8 cellular contexts compared by ENCODE assay signal in the genomic region with DNA sequence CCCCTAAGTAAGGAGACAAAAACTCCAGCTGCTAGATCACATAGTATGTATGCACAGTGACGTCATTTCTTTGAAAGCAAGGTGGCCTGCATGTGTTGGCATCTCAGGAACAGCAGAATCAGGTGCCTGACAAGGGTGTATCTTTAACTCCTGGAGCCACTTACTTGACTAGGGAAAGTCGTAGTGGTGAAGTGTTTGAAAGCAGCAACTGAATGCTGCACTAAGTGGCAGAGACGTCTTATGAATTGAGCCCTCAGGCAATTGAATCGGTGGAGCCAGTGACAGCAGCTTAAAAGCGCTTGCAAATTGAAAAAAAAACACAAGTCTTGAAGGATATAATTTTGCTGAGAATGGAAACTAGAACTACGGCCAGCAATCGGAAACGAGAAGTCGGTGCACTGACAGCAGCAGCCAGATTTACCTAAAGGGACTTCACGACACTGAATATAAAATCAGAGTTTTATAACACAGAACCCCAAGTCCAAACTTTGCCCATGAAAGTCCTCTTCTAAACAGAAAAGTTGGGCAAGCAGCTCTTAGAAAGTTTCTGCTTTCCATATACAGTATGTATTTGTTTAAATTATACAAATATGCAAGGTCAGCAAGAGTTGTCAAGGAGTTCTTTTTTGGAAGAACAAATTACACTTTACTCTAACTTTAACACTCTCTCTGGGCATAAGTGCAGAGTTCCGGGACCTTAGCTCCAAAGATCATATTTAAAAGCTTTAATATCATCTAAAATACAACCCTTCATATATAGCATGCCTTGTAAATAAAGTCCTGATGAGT. TPM values are rescaled to one million over a fixed set of nuclear protein-coding genes. Genes with fewer than 3 reads are reported as not detected.
DNase-seq lines count a peak whose midpoint lies in the region; ATAC-seq and TF ChIP-seq lines count a peak whose summit lies in the region.

No MANE protein-coding gene starts in this region.

- H3K36me3 ChIP-seq in MM.1S (replicated peaks; ENCODE audit: insufficient read depth, low read length) (no peaks in the 10 kb centered on the region), H7 (replicated peaks; ENCODE audit: control insufficient read depth, insufficient read depth, low read length) (no peaks in the 10 kb centered on the region)

- no peaks in the 10 kb centered on the region for H3K9me3 Mint-ChIP-seq in stimulated activated naive CD8-positive, alpha-beta T cell treated with anti-CD3 and anti-CD28 coated beads, Interleukin-15, amount 100 ng/mL, for 72 hours

- peak overlapping the region; percentile 82 for H3K9ac ChIP-seq in MM.1S (ENCODE audit: low read length)

- DNase-seq in MM.1S = peak; percentile 89
- DNase-seq in foreskin keratinocyte = peak in 1 of 2 donors; percentile 22
- DNase-seq in stimulated activated naive CD8-positive, alpha-beta T cell treated with anti-CD3 and anti-CD28 coated beads, Interleukin-15, amount 100 ng/mL, for 72 hours = no peak
- no peak for DNase-seq in H7
- no peak for DNase-seq in mucosa of gallbladder (ENCODE audit: low spot score)
- DNase-seq in SW480 (ENCODE audit: low spot score) = no peak

- H3K4me1 ChIP-seq in MM.1S (ENCODE audit: low read length) (peaks cover 54% of the 10 kb centered on the region), foreskin keratinocyte (no peaks in the 10 kb centered on the region)

- peak overlapping the region; percentile 75 for H3K4me2 ChIP-seq in MM.1S (ENCODE audit: low read depth, low read length)

- H3K79me2 ChIP-seq in MM.1S (ENCODE audit: low read length) = peaks cover 33% of the 10 kb centered on the region

- no peaks in the 10 kb centered on the region for H4K20me1 ChIP-seq in MM.1S (ENCODE audit: insufficient read depth, low read length)

- H3K4me1 Mint-ChIP-seq in stimulated activated naive CD8-positive, alpha-beta T cell treated with anti-CD3 and anti-CD28 coated beads, Interleukin-15, amount 100 ng/mL, for 72 hours = no peaks in the 10 kb centered on the region

- no peak overlapping the region for H3K27ac Mint-ChIP-seq in stimulated activated naive CD8-positive, alpha-beta T cell treated with anti-CD3 and anti-CD28 coated beads, Interleukin-15, amount 100 ng/mL, for 72 hours

- H2AFZ ChIP-seq in MM.1S (ENCODE audit: low read length) = no peak overlapping the region

- H3K4me3 Mint-ChIP-seq in stimulated activated naive CD8-positive, alpha-beta T cell treated with anti-CD3 and anti-CD28 coated beads, Interleukin-15, amount 100 ng/mL, for 72 hours = no peak overlapping the region

- no peaks in the 10 kb centered on the region for H3K9me2 ChIP-seq in MM.1S (replicated peaks; ENCODE audit: insufficient read depth, low read length)

- H3K27ac ChIP-seq in MM.1S (ENCODE audit: low read length) (peak overlapping the region; percentile 98), foreskin keratinocyte (no peak overlapping the region)

- H3F3A ChIP-seq in MM.1S (ENCODE audit: insufficient read depth, low read length) = peaks cover 65% of the 10 kb centered on the region

- peak; percentile 43 for ATAC-seq in GM18498 (IDR thresholded peaks at IDR 0.05; ENCODE audit: unreplicated experiment)
- peak; percentile 28 for ATAC-seq in GM21717 (IDR thresholded peaks at IDR 0.05; ENCODE audit: unreplicated experiment)
- peak; percentile 50 for ATAC-seq in foreskin keratinocyte
- peak; percentile 48 for ATAC-seq in stimulated activated naive CD8-positive, alpha-beta T cell treated with anti-CD3 and anti-CD28 coated beads, Interleukin-15, amount 100 ng/mL, for 72 hours

- no peaks in the 10 kb centered on the region for H3K27me3 ChIP-seq in MM.1S (replicated peaks; ENCODE audit: insufficient read depth, low read length)
- peaks cover 17% of the 10 kb centered on the region for H3K27me3 ChIP-seq in foreskin keratinocyte
- no peaks in the 10 kb centered on the region for H3K27me3 ChIP-seq in H7 (ENCODE audit: control insufficient read depth, insufficient read depth, low read length)

- TF ChIP-seq CTCF in MM.1S (IDR thresholded peaks at IDR 0.05; ENCODE audit: low read length) (no peak), foreskin keratinocyte (conservative IDR thresholded peaks at IDR 0.05) (no peak)

- H3K4me3 ChIP-seq in MM.1S (ENCODE audit: low read length) (peak overlapping the region; percentile 47), H7 (ENCODE audit: insufficient read depth, low read depth, low read length) (no peak overlapping the region)

- no peaks in the 10 kb centered on the region for H3K27me3 Mint-ChIP-seq in stimulated activated naive CD8-positive, alpha-beta T cell treated with anti-CD3 and anti-CD28 coated beads, Interleukin-15, amount 100 ng/mL, for 72 hours

- no peaks in the 10 kb centered on the region for H3K9me3 ChIP-seq in MM.1S (replicated peaks; ENCODE audit: insufficient read depth, low read length)

RNA-seq across cellular contexts. Expression of a gene that starts 1.1 kb away (rescaled TPM):
- total RNA-seq in foreskin keratinocyte (not detected in 2 replicates), mucosa of gallbladder (12.0 TPM)
- not detected in 2 replicates for polyA plus RNA-seq in foreskin keratinocyte
- not detected in 2 replicates for total RNA-seq in H7 (2014; rRNA removed; shearing (Covaris generic))

Comparison
In these comparisons a context has a peak if more than half of its experiments do, and no peak if none do; other contexts are left out.
1. RNA of a gene that starts 1.1 kb away (total RNA-seq): 12.0 TPM in mucosa of gallbladder (single experiment); not detected in foreskin keratinocyte and not detected in H7; every median in the first group is over 10 times any median in the second.
2. Peak in every context shown above with its lines, with median percentiles within 50 percentile points of each other: ATAC-seq.